In the genomic region with DNA sequence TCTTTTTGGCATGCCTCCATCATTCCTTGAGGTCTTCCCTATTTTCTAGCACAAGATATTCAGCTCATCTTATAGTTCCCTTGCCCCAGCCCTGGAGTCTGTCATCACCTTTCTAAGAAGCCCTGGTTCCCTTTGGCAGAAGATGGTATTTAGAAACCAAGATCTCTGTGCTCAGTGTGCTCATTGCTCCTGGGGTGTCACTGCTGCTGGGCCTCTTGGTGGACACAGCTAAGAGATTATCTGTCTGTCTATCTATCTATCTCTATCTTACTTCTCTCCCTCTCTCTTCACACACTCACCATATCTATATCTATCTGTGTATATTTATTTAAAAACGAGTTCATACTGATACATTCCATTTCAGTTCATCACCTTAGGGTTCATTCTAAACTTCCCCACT, we compare ENCODE assay signal across 36 cellular contexts.
DNase-seq lines count a peak whose midpoint lies in the region; ATAC-seq, FAIRE-seq and TF ChIP-seq lines count a peak whose summit lies in the region.
"Had no signal": no experiment of that assay in that cellular context is flagged by ENCODE, and none has a peak within 500 bp of the region (broad histone marks: within the 10 kb centered on the region; RNA-seq: fewer than 3 reads in every experiment).

No MANE protein-coding gene starts in this region.

- H3K9ac ChIP-seq in HepG2 (ENCODE audit: insufficient read depth, low read depth, low read length), result no peak overlapping the region
- H3K9ac ChIP-seq: BLaER1; BLaER1 treated with 17β-estradiol and CSF1 and Interleukin-3, amounts not matched to agents 10 nM and 100 nM had no signal

- H3K27ac ChIP-seq in HepG2 (ENCODE audit: extremely low read length, insufficient read depth, low read length), result no peak overlapping the region
- no peak overlapping the region for H3K27ac ChIP-seq in right lobe of liver
- H3K27ac ChIP-seq in HEK293 (ENCODE audit: extremely low read depth, low read depth, low read length), result no peak overlapping the region
- no peak overlapping the region for H3K27ac ChIP-seq in ascending aorta
- H3K27ac ChIP-seq: 22Rv1, A549, BLaER1, C4-2B had no signal

- CTCF ChIA-PET in HepG2 (lab: Yijun Ruan, JAX; ENCODE audit: low intra/inter-chr PET ratio, low total read pairs) (no interaction called here), HEK293 (lab: Yijun Ruan, JAX) (interaction anchor here (1.2 to 1.3 kb wide), 2 partner anchors 11 to 15 kb away, joined by 3 read pairs; no protein-coding TSS in a partner anchor)

- H3K27me3 Mint-ChIP-seq in CD14-positive monocyte (ENCODE audit: low read depth in 3 of 3), result peaks cover 1 to 7% (median 2%) of the 10 kb centered on the region in 3 donors
- H3K27me3 Mint-ChIP-seq in dendritic cell treated with granulocyte-macrophage colony-stimulating factor and Interleukin-4, amounts not matched to agents 40 ng/mL and 50 ng/mL, for 4 days, result no peaks in the 10 kb centered on the region

- POLR2A ChIA-PET in HepG2 (lab: Yijun Ruan, JAX) (no interaction called here), HEK293 (lab: Yijun Ruan, JAX) (no interaction called here)

- ATAC-seq in HepG2, result no peak
- ATAC-seq in right lobe of liver, result no peak
- no peak for ATAC-seq in GM19395 (IDR thresholded peaks at IDR 0.05; ENCODE audit: unreplicated experiment)
- ATAC-seq: A549; CD8-positive, alpha-beta T cell had no signal

- H3K36me3 ChIP-seq in HepG2 (replicated peaks in 1 of 2; ENCODE audit: control insufficient read depth in 1 of 2, insufficient read depth in 2 of 2, low read length in 2 of 2) (no peaks in the 10 kb centered on the region), right lobe of liver (no peaks in the 10 kb centered on the region), HEK293 (ENCODE audit: control insufficient read depth in 2 of 2, insufficient read depth in 1 of 2, low read length in 2 of 2) (no peaks in the 10 kb centered on the region), ascending aorta (no peaks in the 10 kb centered on the region)
- H3K36me3 ChIP-seq: BE2C; BLaER1; BLaER1 treated with 17β-estradiol and CSF1 and Interleukin-3, amounts not matched to agents 10 nM and 100 nM had no signal

- peaks cover 36% of the 10 kb centered on the region for H3K4me1 Mint-ChIP-seq in CD14-positive monocyte
- peaks cover 36% of the 10 kb centered on the region for H3K4me1 Mint-ChIP-seq in dendritic cell treated with granulocyte-macrophage colony-stimulating factor and Interleukin-4, amounts not matched to agents 40 ng/mL and 50 ng/mL, for 4 days (ENCODE audit: low read depth)

- TF ChIP-seq EP300 in HepG2 (IDR thresholded peaks at IDR 0.05; ENCODE audit: low read depth in 2 of 2, low read length in 2 of 2), result no peak
- TF ChIP-seq EP300 in HepG2 (CRISPR knock-in tag; IDR thresholded peaks at IDR 0.05; ENCODE audit: borderline replicate concordance), result no peak

- FAIRE-seq in HepG2 (lab: Jason Lieb, UNC), result no peak
- FAIRE-seq: A204.1, A549, D721Med had no signal

- no peak overlapping the region for H2AFZ ChIP-seq in HepG2 (ENCODE audit: low read length)

- peak overlapping the region in 4 of 7 donors; percentile 10 to 80 (median 32) for H3K27ac Mint-ChIP-seq in CD14-positive monocyte
- H3K27ac Mint-ChIP-seq in dendritic cell treated with granulocyte-macrophage colony-stimulating factor and Interleukin-4, amounts not matched to agents 40 ng/mL and 50 ng/mL, for 4 days, result peak overlapping the region; percentile 68
- H3K27ac Mint-ChIP-seq: B cell; CD4-positive, alpha-beta memory T cell; CD4-positive, alpha-beta T cell; CD8-positive, alpha-beta memory T cell; CD8-positive, alpha-beta T cell had no signal

- no peak for TF ChIP-seq POLR2A in HepG2 (IDR thresholded peaks at IDR 0.05; ENCODE audit: insufficient read depth in 1 of 2, low read depth in 2 of 2, low read length in 2 of 2)
- TF ChIP-seq POLR2A in right lobe of liver (IDR thresholded peaks at IDR 0.05), result no peak

- no TSS peak for BruUV-seq in HepG2 (replicated peaks; lab: Mats Ljungman, UMichigan)

- H3K9me3 ChIP-seq in HepG2 (ENCODE audit: low read length), result peaks cover 8% of the 10 kb centered on the region; the same call in 1 of the 2 replicates
- H3K9me3 ChIP-seq in right lobe of liver, result no peaks in the 10 kb centered on the region
- H3K9me3 ChIP-seq in HEK293 (ENCODE audit: control insufficient read depth, insufficient read depth, low read depth, low read length), result no peaks in the 10 kb centered on the region
- H3K9me3 ChIP-seq in ascending aorta, result peaks cover 0 to 7% of the 10 kb centered on the region in 2 donors
- H3K9me3 ChIP-seq: BE2C had no signal

- peaks cover 0 to 3% of the 10 kb centered on the region in 2 donors for H3K36me3 Mint-ChIP-seq in CD14-positive monocyte
- no peaks in the 10 kb centered on the region for H3K36me3 Mint-ChIP-seq in dendritic cell treated with granulocyte-macrophage colony-stimulating factor and Interleukin-4, amounts not matched to agents 40 ng/mL and 50 ng/mL, for 4 days (ENCODE audit: low read depth)
- H3K36me3 Mint-ChIP-seq: CD4-positive, alpha-beta memory T cell; CD4-positive, CD25-positive, alpha-beta regulatory T cell; CD8-positive, alpha-beta memory T cell; CD8-positive, alpha-beta T cell had no signal

- no peak for DNase-seq in HepG2 (ENCODE audit: low spot score)
- DNase-seq in right lobe of liver, result no peak
- no peak for DNase-seq in CD14-positive monocyte (ENCODE audit: low spot score)
- no peak for DNase-seq in ascending aorta (ENCODE audit: low spot score in 2 of 2)
- DNase-seq in activated CD4-positive, alpha-beta T cell treated with anti-CD3 and anti-CD28 coated beads, Interleukin-2, amount 50 U/mL, for 48 hours, result no peak
- DNase-seq: 8988T; ACHN; AML-193; BE2C; C1 segment of cervical spinal cord; Caco-2; Calu3; CD4-positive, alpha-beta memory T cell; CD4-positive, alpha-beta T cell; CD4-positive, CD25-positive, alpha-beta regulatory T cell; CD8-positive, alpha-beta memory T cell; CD8-positive, alpha-beta T cell; COR-L47; DMS 273 treated with DMSO at 0.1 percent for 48 hours; DMS153; DMS53; DMS79; DMS79 treated with DMSO at 0.1 percent for 48 hours; DND-41; EL had no signal

- 0% methylated on average over 1 of the region's 1 CpG for WGBS in HepG2 (ENCODE audit: low lambda C conversion rate)
- WGBS in right lobe of liver (ENCODE audit: insufficient coverage, low coverage, low lambda C conversion rate, missing lambda C conversion rate), result 57% methylated on average over 1 of the region's 1 CpG

- H3K4me3 Mint-ChIP-seq in CD14-positive monocyte, result no peak overlapping the region
- H3K4me3 Mint-ChIP-seq in dendritic cell treated with granulocyte-macrophage colony-stimulating factor and Interleukin-4, amounts not matched to agents 40 ng/mL and 50 ng/mL, for 4 days, result no peak overlapping the region
- H3K4me3 Mint-ChIP-seq: B cell; CD4-positive, alpha-beta memory T cell; CD4-positive, alpha-beta T cell; CD4-positive, CD25-positive, alpha-beta regulatory T cell; CD8-positive, alpha-beta memory T cell; CD8-positive, alpha-beta T cell had no signal

- TF ChIP-seq CTCF in HepG2 (CRISPR knock-in tag; IDR thresholded peaks at IDR 0.05) (no peak), right lobe of liver (IDR thresholded peaks at IDR 0.05) (no peak), CD14-positive monocyte (IDR thresholded peaks at IDR 0.05) (no peak), HEK293 (tag by site-specific recombination; IDR thresholded peaks at IDR 0.05) (no peak), ascending aorta (IDR thresholded peaks at IDR 0.05) (no peak)

- in situ Hi-C loops in HepG2 (cut with HindIII; ENCODE audit: extremely low pct_ligation_motif_present, low pct_unique_long_range_greater_than_20kb), result no loop called here

- H3K79me2 ChIP-seq in HepG2 (ENCODE audit: insufficient read depth, low read length), result no peaks in the 10 kb centered on the region

- H3K27me3 ChIP-seq in HepG2 (ENCODE audit: control insufficient read depth in 1 of 2, insufficient read depth in 2 of 2, low read length in 2 of 2) (no peaks in the 10 kb centered on the region; a peak in 1 of 5 replicates), right lobe of liver (no peaks in the 10 kb centered on the region), ascending aorta (no peaks in the 10 kb centered on the region)
- H3K27me3 ChIP-seq: BE2C; BLaER1; BLaER1 treated with 17β-estradiol and CSF1 and Interleukin-3, amounts not matched to agents 10 nM and 100 nM had no signal

- H3K4me2 ChIP-seq in HepG2 (ENCODE audit: low read depth, low read length), result no peak overlapping the region
- H3K4me2 ChIP-seq: A549, BLaER1 had no signal

- H3K4me3 ChIP-seq in HepG2 (replicated peaks in 1 of 3; ENCODE audit: insufficient read depth in 1 of 3, low read depth in 2 of 3, low read length in 3 of 3), result no peak overlapping the region
- no peak overlapping the region for H3K4me3 ChIP-seq in right lobe of liver
- no peak overlapping the region for H3K4me3 ChIP-seq in HEK293 (ENCODE audit: low read depth, low read length)
- no peak overlapping the region for H3K4me3 ChIP-seq in ascending aorta
- H3K4me3 ChIP-seq: A549; BLaER1; BLaER1 treated with 17β-estradiol and CSF1 and Interleukin-3, amounts not matched to agents 10 nM and 100 nM had no signal

- no peaks in the 10 kb centered on the region for H4K20me1 ChIP-seq in HepG2 (ENCODE audit: insufficient read depth, low read length)
- H4K20me1 ChIP-seq: BLaER1 had no signal

- H3K9me3 Mint-ChIP-seq in CD14-positive monocyte, result peaks cover 5 to 11% (median 8%) of the 10 kb centered on the region in 7 donors
- peaks cover 9% of the 10 kb centered on the region for H3K9me3 Mint-ChIP-seq in dendritic cell treated with granulocyte-macrophage colony-stimulating factor and Interleukin-4, amounts not matched to agents 40 ng/mL and 50 ng/mL, for 4 days
- H3K9me3 Mint-ChIP-seq: CD4-positive, alpha-beta T cell; CD8-positive, alpha-beta memory T cell had no signal

- intact Hi-C loops in HepG2 (cut with micrococcal nuclease; ENCODE audit: unreplicated experiment) (no loop called here), right lobe of liver (cut with DNase I) (loop anchor here in 1 of 2 donors (10.0 kb wide), 1 partner anchor 52 kb away; no protein-coding TSS in a partner anchor), CD14-positive monocyte (cut with micrococcal nuclease) (loop anchor here in 1 of 2 donors (5.0 kb wide), 1 partner anchor 45 kb away; no protein-coding TSS in a partner anchor), ascending aorta (cut with DNase I) (no loop called here)
- intact Hi-C loops in dendritic cell treated with granulocyte-macrophage colony-stimulating factor and Interleukin-4, amounts not matched to agents 40 ng/mL and 50 ng/mL, for 4 days (cut with micrococcal nuclease), result loop anchor here (5.0 kb wide), 1 partner anchor 135 kb away; no protein-coding TSS in a partner anchor

- H3K4me1 ChIP-seq in HepG2 (ENCODE audit: insufficient read depth, low read length) (peaks cover 20% of the 10 kb centered on the region), right lobe of liver (peaks cover 0 to 5% (median 3%) of the 10 kb centered on the region in 4 donors), HEK293 (ENCODE audit: control insufficient read depth, insufficient read depth, low read length) (no peaks in the 10 kb centered on the region), ascending aorta (no peaks in the 10 kb centered on the region)
- H3K4me1 ChIP-seq: A549, BE2C, BLaER1, Caco-2 had no signal

- no peak for TF ChIP-seq RAD21 in HepG2 (CRISPR knock-in tag; IDR thresholded peaks at IDR 0.05)

TF ChIP-seq in HepG2, 621 proteins besides CTCF, POLR2A, EP300 and RAD21 (continues in another document):
- no peak for TF ChIP-seq ZNF564 (CRISPR knock-in tag; IDR thresholded peaks at IDR 0.05)

TF ChIP-seq in HEK293, 187 proteins besides CTCF, POLR2A, EP300 and RAD21 (continues in another document):
- peak; percentile 78 for TF ChIP-seq SETDB1 (IDR thresholded peaks at IDR 0.05; ENCODE audit: insufficient read length, low read length)

Comparison
In these comparisons a context has a peak if more than half of its experiments do, and no peak if none do; other contexts are left out.
1. Of the 63 proteins assayed by ChIP-seq in both HepG2 and HEK293: peak only in HepG2: none; only in HEK293: SETDB1; in both: none; in neither: 62.